Comparison of ENCODE assay signal across 27 cellular contexts in the genomic region with DNA sequence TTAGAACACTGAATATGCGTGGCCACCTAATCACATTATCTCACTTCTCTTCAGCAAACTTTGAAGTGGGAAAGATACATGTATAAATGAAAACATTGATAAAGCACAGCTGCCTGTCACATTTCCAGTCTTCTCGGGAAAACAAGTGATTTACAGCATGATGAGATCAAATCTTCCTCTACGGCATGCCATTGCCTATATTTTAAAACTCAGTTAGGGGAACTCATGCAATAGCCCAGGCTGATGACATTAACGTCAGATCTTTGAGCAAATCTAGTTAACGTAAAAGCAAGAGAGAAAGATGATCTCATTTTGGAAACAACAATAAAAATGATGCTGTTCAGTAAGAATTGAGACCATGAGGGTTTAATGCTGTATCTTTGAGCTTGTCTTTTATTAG.
"Had no signal": no experiment of that assay in that cellular context is flagged by ENCODE, and none has a peak within 500 bp of the region (broad histone marks: within the 10 kb centered on the region; RNA-seq: fewer than 3 reads in every experiment).

No MANE protein-coding gene starts in this region.

- H3K36me3 ChIP-seq: left ventricle myocardium inferior, neural progenitor cell, neutrophil, right atrium auricular region, right lobe of liver, tibial nerve, uterus had no signal

- H3K27ac ChIP-seq: left ventricle myocardium inferior, neural progenitor cell, neutrophil, parathyroid adenoma, right atrium auricular region, right lobe of liver, tibial nerve, uterus had no signal

- H3K4me1 ChIP-seq: left ventricle myocardium inferior, neural progenitor cell, parathyroid adenoma, right atrium auricular region, right lobe of liver, tibial nerve, uterus had no signal

- H3K4me1 Mint-ChIP-seq: natural killer cell, neural progenitor cell had no signal

- H3K4me2 ChIP-seq: neural progenitor cell, smooth muscle cell had no signal

- H2AFZ ChIP-seq: parathyroid adenoma had no signal

- H3K79me2 ChIP-seq: parathyroid adenoma had no signal

- H3K27ac Mint-ChIP-seq: mesothelial cell of epicardium; naive B cell; natural killer cell; neural progenitor cell; stimulated activated memory B cell treated with anti-CD40 and anti-IgM and Interleukin-4, amounts not matched to agents 10 μg/mL and 1 μg/mL and 100 μg/mL, for 72 hours; stimulated activated naive CD8-positive, alpha-beta T cell treated with anti-CD3 and anti-CD28 coated beads, Interleukin-15, amount 100 ng/mL, for 72 hours; type B pancreatic cell had no signal

- DNase-seq: hippocampal formation; kidney glomerular epithelial cell; left cardiac atrium; left ventricle myocardium inferior; mesendoderm; naive B cell; natural killer cell; occipital lobe; right lobe of liver; stimulated activated CD4-positive, alpha-beta T cell treated with anti-CD3 and anti-CD28 coated beads, Interleukin-1b, Interleukin-23, amount 100 ng/mL, for 48 hours; stimulated activated CD4-positive, alpha-beta T cell treated with anti-CD3 and anti-CD28 coated beads, Interleukin-2, amount 100 ng/mL, for 48 hours; stimulated activated CD4-positive, alpha-beta T cell treated with anti-CD3 and anti-CD28 coated beads, Interleukin-4, amount 100 ng/mL, for 4 hours; stimulated activated CD8-positive, alpha-beta memory T cell treated with anti-CD3 and anti-CD28 coated beads, Interleukin-4, amount 100 ng/mL, for 48 hours; stimulated activated naive CD4-positive, alpha-beta T cell treated with Interleukin-2 at 50 U/mL for 16 hours; stimulated activated naive CD8-positive, alpha-beta T cell treated with anti-CD3 and anti-CD28 coated beads, Interleukin-15, amount 100 ng/mL, for 72 hours; substantia nigra; uterus had no signal

- H3K27me3 Mint-ChIP-seq: stimulated activated memory B cell treated with anti-CD40 and anti-IgM and Interleukin-4, amounts not matched to agents 10 μg/mL and 1 μg/mL and 100 μg/mL, for 72 hours; stimulated activated naive CD8-positive, alpha-beta T cell treated with anti-CD3 and anti-CD28 coated beads, Interleukin-15, amount 100 ng/mL, for 72 hours; type B pancreatic cell had no signal

- H3K9ac ChIP-seq: neural progenitor cell, parathyroid adenoma had no signal

- H3K9me3 ChIP-seq: neutrophil, right atrium auricular region, right lobe of liver had no signal

- H3K4me3 ChIP-seq: left ventricle myocardium inferior, lung, neural progenitor cell, right atrium auricular region, right lobe of liver, smooth muscle cell, tibial nerve, uterus had no signal

- H3K4me3 Mint-ChIP-seq: mesothelial cell of epicardium; naive B cell; natural killer cell; neural progenitor cell; stimulated activated memory B cell treated with anti-CD40 and anti-IgM and Interleukin-4, amounts not matched to agents 10 μg/mL and 1 μg/mL and 100 μg/mL, for 72 hours; stimulated activated naive CD8-positive, alpha-beta T cell treated with anti-CD3 and anti-CD28 coated beads, Interleukin-15, amount 100 ng/mL, for 72 hours; type B pancreatic cell had no signal

- H3K27me3 ChIP-seq: neural progenitor cell, neutrophil, right atrium auricular region, right lobe of liver, tibial nerve, uterus had no signal

- H3K36me3 Mint-ChIP-seq: neural progenitor cell had no signal

- ATAC-seq: left cardiac atrium; natural killer cell; right lobe of liver; stimulated activated memory B cell treated with anti-CD40 and anti-IgM and Interleukin-4, amounts not matched to agents 10 μg/mL and 1 μg/mL and 100 μg/mL, for 72 hours; stimulated activated naive CD8-positive, alpha-beta T cell treated with anti-CD3 and anti-CD28 coated beads, Interleukin-15, amount 100 ng/mL, for 72 hours had no signal
